Comparison of ENCODE assay signal across 12 cellular contexts in the genomic region with DNA sequence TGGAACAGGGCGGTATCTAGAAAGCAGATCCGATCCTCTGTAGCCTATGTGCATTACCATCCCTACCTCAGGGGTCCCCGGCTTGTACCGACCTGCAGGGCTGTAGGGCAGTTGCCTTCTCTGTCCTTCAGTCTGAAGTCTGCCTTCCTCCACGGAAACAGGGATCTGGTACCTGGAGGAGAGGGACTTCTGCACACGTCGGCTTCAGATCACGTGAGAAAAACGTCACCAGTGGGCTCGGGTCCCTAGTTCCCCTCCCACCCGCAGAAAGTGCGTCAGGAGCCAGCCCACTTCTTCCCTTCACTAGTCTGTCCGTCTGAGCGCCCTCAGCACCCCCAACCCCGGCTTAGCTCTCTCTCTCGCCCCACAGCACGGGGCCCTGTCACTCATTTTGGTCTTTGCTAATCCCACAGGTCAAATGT. TPM values are rescaled to one million over a fixed set of nuclear protein-coding genes. Genes with fewer than 3 reads are reported as not detected.
DNase-seq lines count a peak whose midpoint lies in the region; ATAC-seq, FAIRE-seq and TF ChIP-seq lines count a peak whose summit lies in the region.
"Had no signal": no experiment of that assay in that cellular context is flagged by ENCODE, and none has a peak within 500 bp of the region (broad histone marks: within the 10 kb centered on the region; RNA-seq: fewer than 3 reads in every experiment).

Gene TCEAL5 (minus strand): TSS at position 170 of the 422 bp plus-strand sequence. CDS start 2,187 bp downstream, outside the sequence.

- H2BK5ac ChIP-seq in H1 (ENCODE audit: low read depth, low read length), result no peak within 1 kb of the TSS

- H4K91ac ChIP-seq in H1 (replicated peaks; ENCODE audit: insufficient read length, low read length), result no peak within 1 kb of the TSS

- H2BK12ac ChIP-seq in H1 (ENCODE audit: low read depth, low read length), result no peak within 1 kb of the TSS

- no peak for FAIRE-seq in H1 (lab: Jason Lieb, UNC)

- no peaks in the 10 kb centered on the region for H3K9me3 ChIP-seq in CD8-positive, alpha-beta memory T cell (ENCODE audit: low read length)
- H3K9me3 ChIP-seq in H1 (ENCODE audit: insufficient read depth in 2 of 2, low read depth in 1 of 2, low read length in 1 of 2) (no peaks in the 10 kb centered on the region), parathyroid adenoma (ENCODE audit: control insufficient read depth, low read length) (no peaks in the 10 kb centered on the region)
- H3K9me3 ChIP-seq: right lobe of liver had no signal

- H3K14ac ChIP-seq in H1 (ENCODE audit: insufficient read length), result no peak within 1 kb of the TSS

- CTCF ChIA-PET in CD8-positive, alpha-beta memory T cell (lab: Charles Lee), result no interaction called here
- CTCF ChIA-PET in H1 (lab: Charles Lee; ENCODE audit: partially characterized antibody) (interaction anchor here (1.9 kb wide), 1 partner anchor 8 kb away, joined by 6 read pairs; no protein-coding TSS in a partner anchor), GM10248 (lab: Yijun Ruan, JAX) (no interaction called here)

- no peak for TF ChIP-seq POLR2A in H1 (IDR thresholded peaks at IDR 0.05; ENCODE audit: control extremely low read depth in 1 of 2, low read depth in 2 of 2, low read length in 2 of 2)

- H3K4ac ChIP-seq in H1 (replicated peaks; ENCODE audit: insufficient read length, low read depth, low read length), result no peak within 1 kb of the TSS

- H3K4me1 ChIP-seq in CD8-positive, alpha-beta memory T cell (ENCODE audit: insufficient read depth, low read length), result no peaks in the 10 kb centered on the region
- H3K4me1 ChIP-seq in H1 (replicated peaks in 1 of 4; ENCODE audit: control insufficient read depth in 3 of 4, insufficient read depth in 4 of 4, low read length in 3 of 4) (no peaks in the 10 kb centered on the region), parathyroid adenoma (no peaks in the 10 kb centered on the region), foreskin keratinocyte (no peaks in the 10 kb centered on the region)
- H3K4me1 ChIP-seq: right lobe of liver had no signal

- H3K9ac ChIP-seq in H1 (replicated peaks in 1 of 4; ENCODE audit: extremely low read depth in 1 of 4, low read depth in 3 of 4, low read length in 3 of 4) (no peak within 1 kb of the TSS), parathyroid adenoma (no peak within 1 kb of the TSS)

- no peak for TF ChIP-seq EP300 in H1 (IDR thresholded peaks at IDR 0.05; ENCODE audit: borderline replicate concordance in 1 of 2, low read depth in 2 of 2, low read length in 2 of 2)

- no peak within 1 kb of the TSS for H2BK20ac ChIP-seq in H1 (ENCODE audit: low read length)

- no peak for ATAC-seq in GM19397 (IDR thresholded peaks at IDR 0.05; ENCODE audit: unreplicated experiment)
- no peak for ATAC-seq in foreskin keratinocyte
- ATAC-seq: right lobe of liver had no signal

- H3K27me3 Mint-ChIP-seq in CD8-positive, alpha-beta memory T cell, result peaks cover 55 to 74% of the 10 kb centered on the region in 2 donors

- H3K4me3 Mint-ChIP-seq in CD8-positive, alpha-beta memory T cell, result peak within 1 kb of the TSS in 5 of 7 donors; percentile 13 to 48 (median 33)

- POLR2A ChIA-PET in CD8-positive, alpha-beta memory T cell (lab: Charles Lee), result no interaction called here
- POLR2A ChIA-PET in H1 (lab: Charles Lee; ENCODE audit: partially characterized antibody), result interaction anchor here (0.9 to 1.7 kb wide), 2 partner anchors 9 to 23 kb away, joined by 3 read pairs; no protein-coding TSS in a partner anchor
- POLR2A ChIA-PET in GM10248 (lab: Yijun Ruan, JAX), result no interaction called here

- H3K4me1 Mint-ChIP-seq in CD8-positive, alpha-beta memory T cell, result peaks cover 0 to 10% (median 4%) of the 10 kb centered on the region in 3 donors

- no peak within 1 kb of the TSS for H3K27ac ChIP-seq in CD8-positive, alpha-beta memory T cell (ENCODE audit: low read depth, low read length)
- H3K27ac ChIP-seq in H1 (ENCODE audit: low read depth, low read length), result no peak within 1 kb of the TSS
- H3K27ac ChIP-seq in parathyroid adenoma, result no peak within 1 kb of the TSS
- no peak within 1 kb of the TSS for H3K27ac ChIP-seq in foreskin keratinocyte
- H3K27ac ChIP-seq: right lobe of liver had no signal

- H4K5ac ChIP-seq in H1 (ENCODE audit: insufficient read length, low read depth, low read length), result no peak within 1 kb of the TSS

- no peak within 1 kb of the TSS for H3K23ac ChIP-seq in H1 (ENCODE audit: insufficient read length)

- no peaks in the 10 kb centered on the region for H3K79me1 ChIP-seq in H1 (ENCODE audit: low read depth, low read length)

- H3K9me3 Mint-ChIP-seq in CD8-positive, alpha-beta memory T cell, result no peaks in the 10 kb centered on the region

- H3K27ac Mint-ChIP-seq in CD8-positive, alpha-beta memory T cell, result peak within 1 kb of the TSS in 2 of 8 donors; percentile 8 to 66

- peaks cover 3% of the 10 kb centered on the region; the same call in 1 of the 2 replicates for H3K23me2 ChIP-seq in H1 (ENCODE audit: low read depth, low read length)

- H3K18ac ChIP-seq in H1 (ENCODE audit: extremely low read depth, low read length), result no peak within 1 kb of the TSS; the same call in 1 of the 2 replicates

- H3K4me2 ChIP-seq in H1 (ENCODE audit: insufficient read depth in 1 of 2, low read depth in 2 of 2, low read length in 2 of 2) (peak within 1 kb of the TSS; percentile 28 to 66), parathyroid adenoma (ENCODE audit: low read length) (no peak within 1 kb of the TSS)

- H3K36me3 ChIP-seq in CD8-positive, alpha-beta memory T cell (ENCODE audit: insufficient read depth, low read length), result no peaks in the 10 kb centered on the region
- H3K36me3 ChIP-seq in H1 (ENCODE audit: control insufficient read depth in 2 of 4, insufficient read depth in 4 of 4, low read length in 3 of 4) (no peaks in the 10 kb centered on the region), parathyroid adenoma (ENCODE audit: control insufficient read depth, insufficient read depth, low read length) (no peaks in the 10 kb centered on the region)
- H3K36me3 ChIP-seq: right lobe of liver had no signal

- TF ChIP-seq CTCF in H1 (IDR thresholded peaks at IDR 0.05; ENCODE audit: control extremely low read depth in 1 of 3, insufficient read depth in 1 of 3, low read depth in 1 of 3, low read length in 3 of 3) (no peak), parathyroid adenoma (IDR thresholded peaks at IDR 0.05) (no peak), foreskin keratinocyte (conservative IDR thresholded peaks at IDR 0.05) (no peak), GM10248 (IDR thresholded peaks at IDR 0.05; ENCODE audit: control extremely low read depth, extremely low read depth, low read depth, missing control alignments) (no peak)

- H3K79me2 ChIP-seq in H1 (ENCODE audit: control insufficient read depth in 1 of 2, insufficient read depth in 2 of 2, low read length in 2 of 2) (no peaks in the 10 kb centered on the region), parathyroid adenoma (no peaks in the 10 kb centered on the region)

- no peaks in the 10 kb centered on the region for H4K20me1 ChIP-seq in H1 (replicated peaks in 1 of 2; ENCODE audit: control insufficient read depth in 1 of 2, insufficient read depth in 2 of 2, low read length in 2 of 2)

- no peaks in the 10 kb centered on the region for H3K36me3 Mint-ChIP-seq in CD8-positive, alpha-beta memory T cell

- no peak within 1 kb of the TSS for H2AK5ac ChIP-seq in H1 (ENCODE audit: low read depth, low read length)

- WGBS in H1 (ENCODE audit: extremely low coverage in 1 of 2, insufficient coverage in 1 of 2, insufficient read length in 1 of 2, insufficient replicate concordance in 2 of 2, low coverage in 1 of 2, low lambda C conversion rate in 2 of 2, missing lambda C conversion rate in 1 of 2), 2 experiments, result 76% methylated on average over 13 of the region's 17 CpGs; no CpG with 5 or more reads in 1 of the 2 experiments

- TF ChIP-seq RAD21 in H1 (IDR thresholded peaks at IDR 0.05 in 1 of 2, conservative IDR thresholded peaks at IDR 0.05 in 1 of 2; ENCODE audit: low read depth in 2 of 2, low read length in 2 of 2), result no peak

- no peak within 1 kb of the TSS for H2BK15ac ChIP-seq in H1 (ENCODE audit: low read length)

- H2BK120ac ChIP-seq in H1 (replicated peaks; ENCODE audit: low read depth, low read length), result no peak within 1 kb of the TSS

- no peaks in the 10 kb centered on the region for H3K27me3 ChIP-seq in CD8-positive, alpha-beta memory T cell (ENCODE audit: insufficient read depth, low read length, poor library complexity, severe bottlenecking)
- H3K27me3 ChIP-seq in H1 (replicated peaks in 1 of 4; ENCODE audit: control insufficient read depth in 3 of 4, extremely low read depth in 1 of 4, insufficient read depth in 3 of 4, low read length in 3 of 4), result no peaks in the 10 kb centered on the region; a peak in 1 of 7 replicates
- H3K27me3 ChIP-seq in parathyroid adenoma (ENCODE audit: control insufficient read depth, insufficient read depth, low read length), result no peaks in the 10 kb centered on the region
- H3K27me3 ChIP-seq in foreskin keratinocyte, result peaks cover 40% of the 10 kb centered on the region

- no peak within 1 kb of the TSS for H4K8ac ChIP-seq in H1 (ENCODE audit: extremely low read depth, insufficient read depth, low read length)

- no peak for DNase-seq in CD8-positive, alpha-beta memory T cell
- DNase-seq in NCI-H2081 (lab: John Stamatoyannopoulos, UW) (peak; percentile 56 to 78), H1 (ENCODE audit: low read depth in 1 of 2, low spot score in 2 of 2) (peak in 1 of 2 experiments; percentile 46), NCI-H2196 treated with DMSO at 0.1 percent for 48 hours (lab: John Stamatoyannopoulos, UW; ENCODE audit: unreplicated experiment) (no peak), foreskin keratinocyte (no peak), GM10248 (ENCODE audit: extremely low spot score) (no peak)
- DNase-seq: amniotic stem cell, NCI-H510A, right lobe of liver, T1000 had no signal

- H3K56ac ChIP-seq in H1 (replicated peaks; ENCODE audit: insufficient read length, low read depth, low read length), result no peak within 1 kb of the TSS

- H2AFZ ChIP-seq in H1 (ENCODE audit: low read length) (no peak within 1 kb of the TSS), parathyroid adenoma (peak within 1 kb of the TSS; percentile 58)

- H3K4me3 ChIP-seq in CD8-positive, alpha-beta memory T cell (ENCODE audit: low read length), result no peak within 1 kb of the TSS
- peak within 1 kb of the TSS in 2 of 4 experiments; percentile 22 to 32; a peak in 3 of 8 replicates for H3K4me3 ChIP-seq in H1 (ENCODE audit: extremely low read depth in 1 of 4, insufficient read depth in 2 of 4, low read depth in 3 of 4, low read length in 4 of 4)
- no peak within 1 kb of the TSS for H3K4me3 ChIP-seq in parathyroid adenoma (ENCODE audit: low read depth, low read length)
- H3K4me3 ChIP-seq: right lobe of liver had no signal

RNA-seq across cellular contexts. Expression of gene TCEAL5, which starts in this region (rescaled TPM):
- not detected for total RNA-seq in CD8-positive, alpha-beta memory T cell
- polyA plus RNA-seq in CD8-positive, alpha-beta memory T cell, result not detected
- 6.6 and 7.2 TPM in 2 replicates for total RNA-seq in H1 (2021; fragmentation: NEBNext Ultra II Directional; extraction: Animal tissue kit (Norgen Biotek cat#: 25700))
- 0.13 and 0.17 TPM in 2 replicates for polyA plus RNA-seq in H1 (2011; rRNA removed)
- 0.45 TPM for polyA plus RNA-seq in H1 (2011; cell fraction: cytosol; rRNA removed)
- 0.10 TPM for polyA plus RNA-seq in H1 (2011; cell fraction: nucleus; rRNA removed)
- 0.74 to 2.0 TPM (median 1.2 TPM) in 4 replicates for polyA plus RNA-seq in H1 (2012, experiment 1 of 2)
- polyA plus RNA-seq in H1 (2012, experiment 2 of 2), result not detected
- 1.6 TPM for polyA plus RNA-seq in H1 (2013, experiment 1 of 2)
- polyA plus RNA-seq in H1 (2013, experiment 2 of 2), result 1.4 TPM
- polyA minus RNA-seq in H1 (2011; rRNA and poly(A)+ RNA removed), result not detected in 2 replicates
- polyA minus RNA-seq in H1 (2011; cell fraction: cytosol; rRNA and poly(A)+ RNA removed), result not detected
- polyA minus RNA-seq in H1 (2011; cell fraction: nucleus; rRNA and poly(A)+ RNA removed), result not detected
- not detected in 2 replicates for total RNA-seq in foreskin keratinocyte
- not detected in 2 replicates for polyA plus RNA-seq in foreskin keratinocyte
- total RNA-seq: right lobe of liver had no signal

Comparison
In these comparisons a context has a peak if more than half of its experiments do, and no peak if none do; other contexts are left out.
1. DNase-seq: peak in NCI-H2081 (2 of 2); none in CD8-positive, alpha-beta memory T cell (0 of 5), NCI-H2196 treated with DMSO at 0.1 percent for 48 hours (single experiment), foreskin keratinocyte (0 of 2) and GM10248 (single experiment).